ENCODE assay signal across 1 cellular context in genomic region chr3:58237940-58238681, GRCh38.
TF ChIP-seq lines count a peak whose summit lies in the region.

No MANE protein-coding gene starts in this region.

TF ChIP-seq in HepG2, 621 proteins besides CTCF, POLR2A, EP300 and RAD21 (continued from another document and continues in another):
- TF ChIP-seq, protein P1, sequence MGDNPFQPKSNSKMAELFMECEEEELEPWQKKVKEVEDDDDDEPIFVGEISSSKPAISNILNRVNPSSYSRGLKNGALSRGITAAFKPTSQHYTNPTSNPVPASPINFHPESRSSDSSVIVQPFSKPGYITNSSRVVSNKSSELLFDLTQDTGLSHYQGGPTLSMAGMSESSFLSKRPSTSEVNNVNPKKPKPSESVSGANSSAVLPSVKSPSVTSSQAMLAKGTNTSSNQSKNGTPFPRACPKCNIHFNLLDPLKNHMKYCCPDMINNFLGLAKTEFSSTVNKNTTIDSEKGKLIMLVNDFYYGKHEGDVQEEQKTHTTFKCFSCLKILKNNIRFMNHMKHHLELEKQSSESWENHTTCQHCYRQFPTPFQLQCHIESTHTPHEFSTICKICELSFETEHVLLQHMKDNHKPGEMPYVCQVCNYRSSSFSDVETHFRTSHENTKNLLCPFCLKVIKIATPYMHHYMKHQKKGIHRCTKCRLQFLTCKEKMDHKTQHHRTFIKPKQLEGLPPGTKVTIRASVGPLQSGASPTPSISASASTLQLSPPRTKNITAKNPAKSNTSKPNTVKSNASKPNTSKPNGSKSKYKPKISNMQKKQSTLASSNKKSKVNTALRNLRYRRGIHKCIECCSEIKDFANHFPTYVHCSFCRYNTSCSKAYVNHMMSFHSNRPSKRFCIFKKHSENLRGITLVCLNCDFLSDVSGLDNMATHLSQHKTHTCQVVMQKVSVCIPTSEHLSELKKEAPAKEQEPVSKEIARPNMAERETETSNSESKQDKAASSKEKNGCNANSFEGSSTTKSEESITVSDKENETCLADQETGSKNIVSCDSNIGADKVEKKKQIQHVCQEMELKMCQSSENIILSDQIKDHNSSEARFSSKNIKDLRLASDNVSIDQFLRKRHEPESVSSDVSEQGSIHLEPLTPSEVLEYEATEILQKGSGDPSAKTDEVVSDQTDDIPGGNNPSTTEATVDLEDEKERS (CRISPR knock-in tag; IDR thresholded peaks at IDR 0.05): 0 out of 2 replicates have a peak, but pooled peaks have one; percentile 49
- TF ChIP-seq SOX5 (CRISPR knock-in tag; IDR thresholded peaks at IDR 0.05; ENCODE audit: borderline replicate concordance): peak; percentile 29; the same call in 1 of the 2 replicates
- TF ChIP-seq ZNF335 (CRISPR knock-in tag; IDR thresholded peaks at IDR 0.05): no peak
- TF ChIP-seq ADNP (CRISPR knock-in tag; IDR thresholded peaks at IDR 0.05): no peak
- TF ChIP-seq HDAC1 (CRISPR knock-in tag; IDR thresholded peaks at IDR 0.05): peak; percentile 80
- peak; percentile 53; the same call in 1 of the 2 replicates for TF ChIP-seq KDM2A (CRISPR knock-in tag; IDR thresholded peaks at IDR 0.05; ENCODE audit: borderline replicate concordance, low read depth)
- no peak for TF ChIP-seq KLF6 (CRISPR knock-in tag; IDR thresholded peaks at IDR 0.05)
- TF ChIP-seq ZNF788 (CRISPR knock-in tag; IDR thresholded peaks at IDR 0.05; ENCODE audit: borderline replicate concordance): peak; percentile 38; the same call in 1 of the 2 replicates
- 0 out of 4 replicates have a peak, but pooled peaks of 1 of the 2 experiments have one; percentile 53 for TF ChIP-seq ATF4 (CRISPR knock-in tag; IDR thresholded peaks at IDR 0.05)
- TF ChIP-seq, protein P2, sequence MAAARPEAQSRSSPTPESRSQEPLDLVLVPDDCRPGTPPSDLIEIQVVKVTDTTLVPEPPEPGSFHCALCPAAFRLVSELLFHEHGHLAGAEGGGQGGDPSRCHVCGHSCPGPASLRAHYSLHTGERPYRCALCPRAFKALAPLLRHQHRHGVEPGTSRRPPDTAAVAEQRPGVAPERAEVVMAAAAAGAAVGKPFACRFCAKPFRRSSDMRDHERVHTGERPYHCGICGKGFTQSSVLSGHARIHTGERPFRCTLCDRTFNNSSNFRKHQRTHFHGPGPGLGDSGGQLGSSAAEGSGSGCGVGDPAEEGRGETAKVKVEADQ (CRISPR knock-in tag; IDR thresholded peaks at IDR 0.05; ENCODE audit: borderline replicate concordance): no peak
- no peak for TF ChIP-seq PHF5A (CRISPR knock-in tag; IDR thresholded peaks at IDR 0.05; ENCODE audit: low read depth, unreplicated experiment)
- TF ChIP-seq ZNF263 (CRISPR knock-in tag; IDR thresholded peaks at IDR 0.05): 0 out of 2 replicates have a peak, but pooled peaks have one; percentile 24
- TF ChIP-seq ZNF589 (CRISPR knock-in tag; conservative IDR thresholded peaks at IDR 0.05): 0 out of 2 replicates have a peak, but pooled peaks have one; percentile 51
- TF ChIP-seq ZFP36L1 (CRISPR knock-in tag; IDR thresholded peaks at IDR 0.05): no peak
- TF ChIP-seq, protein P3, sequence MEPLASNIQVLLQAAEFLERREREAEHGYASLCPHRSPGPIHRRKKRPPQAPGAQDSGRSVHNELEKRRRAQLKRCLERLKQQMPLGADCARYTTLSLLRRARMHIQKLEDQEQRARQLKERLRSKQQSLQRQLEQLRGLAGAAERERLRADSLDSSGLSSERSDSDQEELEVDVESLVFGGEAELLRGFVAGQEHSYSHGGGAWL (CRISPR knock-in tag; IDR thresholded peaks at IDR 0.05): peak; percentile 71
- peak; percentile 42; the same call in 1 of the 2 replicates for TF ChIP-seq HOXA5 (CRISPR knock-in tag; IDR thresholded peaks at IDR 0.05)
- TF ChIP-seq ZNF530 (CRISPR knock-in tag; IDR thresholded peaks at IDR 0.05; ENCODE audit: low read depth): no peak
- no peak for TF ChIP-seq ZFP90 (CRISPR knock-in tag; IDR thresholded peaks at IDR 0.05; ENCODE audit: borderline replicate concordance)
- TF ChIP-seq, protein P4, sequence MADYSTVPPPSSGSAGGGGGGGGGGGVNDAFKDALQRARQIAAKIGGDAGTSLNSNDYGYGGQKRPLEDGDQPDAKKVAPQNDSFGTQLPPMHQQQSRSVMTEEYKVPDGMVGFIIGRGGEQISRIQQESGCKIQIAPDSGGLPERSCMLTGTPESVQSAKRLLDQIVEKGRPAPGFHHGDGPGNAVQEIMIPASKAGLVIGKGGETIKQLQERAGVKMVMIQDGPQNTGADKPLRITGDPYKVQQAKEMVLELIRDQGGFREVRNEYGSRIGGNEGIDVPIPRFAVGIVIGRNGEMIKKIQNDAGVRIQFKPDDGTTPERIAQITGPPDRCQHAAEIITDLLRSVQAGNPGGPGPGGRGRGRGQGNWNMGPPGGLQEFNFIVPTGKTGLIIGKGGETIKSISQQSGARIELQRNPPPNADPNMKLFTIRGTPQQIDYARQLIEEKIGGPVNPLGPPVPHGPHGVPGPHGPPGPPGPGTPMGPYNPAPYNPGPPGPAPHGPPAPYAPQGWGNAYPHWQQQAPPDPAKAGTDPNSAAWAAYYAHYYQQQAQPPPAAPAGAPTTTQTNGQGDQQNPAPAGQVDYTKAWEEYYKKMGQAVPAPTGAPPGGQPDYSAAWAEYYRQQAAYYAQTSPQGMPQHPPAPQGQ (CRISPR knock-in tag; IDR thresholded peaks at IDR 0.05; ENCODE audit: borderline replicate concordance): no peak
- TF ChIP-seq HOXD1 (CRISPR knock-in tag; IDR thresholded peaks at IDR 0.05): 0 out of 2 replicates have a peak, but pooled peaks have one; percentile 20
- TF ChIP-seq, protein P5, sequence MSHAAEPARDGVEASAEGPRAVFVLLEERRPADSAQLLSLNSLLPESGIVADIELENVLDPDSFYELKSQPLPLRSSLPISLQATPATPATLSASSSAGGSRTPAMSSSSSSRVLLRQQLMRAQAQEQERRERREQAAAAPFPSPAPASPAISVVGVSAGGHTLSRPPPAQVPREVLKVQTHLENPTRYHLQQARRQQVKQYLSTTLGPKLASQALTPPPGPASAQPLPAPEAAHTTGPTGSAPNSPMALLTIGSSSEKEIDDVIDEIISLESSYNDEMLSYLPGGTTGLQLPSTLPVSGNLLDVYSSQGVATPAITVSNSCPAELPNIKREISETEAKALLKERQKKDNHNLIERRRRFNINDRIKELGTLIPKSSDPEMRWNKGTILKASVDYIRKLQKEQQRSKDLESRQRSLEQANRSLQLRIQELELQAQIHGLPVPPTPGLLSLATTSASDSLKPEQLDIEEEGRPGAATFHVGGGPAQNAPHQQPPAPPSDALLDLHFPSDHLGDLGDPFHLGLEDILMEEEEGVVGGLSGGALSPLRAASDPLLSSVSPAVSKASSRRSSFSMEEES (CRISPR knock-in tag; IDR thresholded peaks at IDR 0.05): 0 out of 2 replicates have a peak, but pooled peaks have one; percentile 25
- no peak for TF ChIP-seq ELF4 (CRISPR knock-in tag; IDR thresholded peaks at IDR 0.05; ENCODE audit: borderline replicate concordance)
- TF ChIP-seq HOXA7 (CRISPR knock-in tag; IDR thresholded peaks at IDR 0.05): no peak
- TF ChIP-seq KDM1A (CRISPR knock-in tag; IDR thresholded peaks at IDR 0.05): no peak
- TF ChIP-seq ZNF879 (CRISPR knock-in tag; IDR thresholded peaks at IDR 0.05): peak; percentile 51; the same call in 1 of the 2 replicates
- peak; percentile 36 for TF ChIP-seq ZEB1 (IDR thresholded peaks at IDR 0.05; ENCODE audit: insufficient replicate concordance, low read depth)
- no peak for TF ChIP-seq PREB (CRISPR knock-in tag; IDR thresholded peaks at IDR 0.05)
- TF ChIP-seq SALL2 (CRISPR knock-in tag; IDR thresholded peaks at IDR 0.05): peak; percentile 42
- no peak for TF ChIP-seq ZNF3 (CRISPR knock-in tag; IDR thresholded peaks at IDR 0.05)
- TF ChIP-seq, protein P6, sequence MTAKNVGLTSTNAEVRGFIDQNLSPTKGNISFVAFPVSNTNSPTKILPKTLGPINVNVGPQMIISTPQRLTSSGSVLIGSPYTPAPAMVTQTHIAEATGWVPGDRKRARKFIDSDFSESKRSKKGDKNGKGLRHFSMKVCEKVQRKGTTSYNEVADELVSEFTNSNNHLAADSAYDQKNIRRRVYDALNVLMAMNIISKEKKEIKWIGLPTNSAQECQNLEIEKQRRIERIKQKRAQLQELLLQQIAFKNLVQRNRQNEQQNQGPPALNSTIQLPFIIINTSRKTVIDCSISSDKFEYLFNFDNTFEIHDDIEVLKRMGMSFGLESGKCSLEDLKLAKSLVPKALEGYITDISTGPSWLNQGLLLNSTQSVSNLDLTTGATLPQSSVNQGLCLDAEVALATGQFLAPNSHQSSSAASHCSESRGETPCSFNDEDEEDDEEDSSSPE (CRISPR knock-in tag; IDR thresholded peaks at IDR 0.05): peak; percentile 67
- TF ChIP-seq ZNF839 (CRISPR knock-in tag; IDR thresholded peaks at IDR 0.05; ENCODE audit: borderline replicate concordance): 0 out of 2 replicates have a peak, but pooled peaks have one; percentile 29
- TF ChIP-seq TAF15 (IDR thresholded peaks at IDR 0.05; ENCODE audit: low read depth, low read length, poor library complexity, severe bottlenecking): peak; percentile 7
- TF ChIP-seq, protein P7, sequence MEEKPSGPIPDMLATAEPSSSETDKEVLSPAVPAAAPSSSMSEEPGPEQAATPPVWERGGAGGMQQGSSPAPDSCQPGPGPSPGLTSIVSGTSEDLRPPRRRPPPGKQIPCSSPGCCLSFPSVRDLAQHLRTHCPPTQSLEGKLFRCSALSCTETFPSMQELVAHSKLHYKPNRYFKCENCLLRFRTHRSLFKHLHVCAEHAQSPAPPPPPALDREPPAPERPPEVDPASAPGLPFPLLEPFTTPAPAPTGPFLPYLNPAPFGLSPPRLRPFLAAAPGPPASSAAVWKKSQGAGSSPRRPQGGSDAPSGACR (CRISPR knock-in tag; IDR thresholded peaks at IDR 0.05): peak; percentile 40; the same call in 1 of the 2 replicates
- TF ChIP-seq NCOA5 (CRISPR knock-in tag; IDR thresholded peaks at IDR 0.05): no peak
- TF ChIP-seq ZNF775 (CRISPR knock-in tag; IDR thresholded peaks at IDR 0.05; ENCODE audit: borderline replicate concordance): no peak
- peak; percentile 50 for TF ChIP-seq YEATS4 (CRISPR knock-in tag; IDR thresholded peaks at IDR 0.05; ENCODE audit: borderline replicate concordance)
- TF ChIP-seq ZNF251 (CRISPR knock-in tag; IDR thresholded peaks at IDR 0.05): no peak
- TF ChIP-seq SUZ12 (IDR thresholded peaks at IDR 0.05; ENCODE audit: low read depth, low read length): no peak
- no peak for TF ChIP-seq ZNF652 (CRISPR knock-in tag; IDR thresholded peaks at IDR 0.05; ENCODE audit: borderline replicate concordance, low read depth)
- TF ChIP-seq TBX2 (CRISPR knock-in tag; IDR thresholded peaks at IDR 0.05; ENCODE audit: borderline replicate concordance): peak; percentile 60; the same call in 1 of the 2 replicates
- TF ChIP-seq, protein P8, sequence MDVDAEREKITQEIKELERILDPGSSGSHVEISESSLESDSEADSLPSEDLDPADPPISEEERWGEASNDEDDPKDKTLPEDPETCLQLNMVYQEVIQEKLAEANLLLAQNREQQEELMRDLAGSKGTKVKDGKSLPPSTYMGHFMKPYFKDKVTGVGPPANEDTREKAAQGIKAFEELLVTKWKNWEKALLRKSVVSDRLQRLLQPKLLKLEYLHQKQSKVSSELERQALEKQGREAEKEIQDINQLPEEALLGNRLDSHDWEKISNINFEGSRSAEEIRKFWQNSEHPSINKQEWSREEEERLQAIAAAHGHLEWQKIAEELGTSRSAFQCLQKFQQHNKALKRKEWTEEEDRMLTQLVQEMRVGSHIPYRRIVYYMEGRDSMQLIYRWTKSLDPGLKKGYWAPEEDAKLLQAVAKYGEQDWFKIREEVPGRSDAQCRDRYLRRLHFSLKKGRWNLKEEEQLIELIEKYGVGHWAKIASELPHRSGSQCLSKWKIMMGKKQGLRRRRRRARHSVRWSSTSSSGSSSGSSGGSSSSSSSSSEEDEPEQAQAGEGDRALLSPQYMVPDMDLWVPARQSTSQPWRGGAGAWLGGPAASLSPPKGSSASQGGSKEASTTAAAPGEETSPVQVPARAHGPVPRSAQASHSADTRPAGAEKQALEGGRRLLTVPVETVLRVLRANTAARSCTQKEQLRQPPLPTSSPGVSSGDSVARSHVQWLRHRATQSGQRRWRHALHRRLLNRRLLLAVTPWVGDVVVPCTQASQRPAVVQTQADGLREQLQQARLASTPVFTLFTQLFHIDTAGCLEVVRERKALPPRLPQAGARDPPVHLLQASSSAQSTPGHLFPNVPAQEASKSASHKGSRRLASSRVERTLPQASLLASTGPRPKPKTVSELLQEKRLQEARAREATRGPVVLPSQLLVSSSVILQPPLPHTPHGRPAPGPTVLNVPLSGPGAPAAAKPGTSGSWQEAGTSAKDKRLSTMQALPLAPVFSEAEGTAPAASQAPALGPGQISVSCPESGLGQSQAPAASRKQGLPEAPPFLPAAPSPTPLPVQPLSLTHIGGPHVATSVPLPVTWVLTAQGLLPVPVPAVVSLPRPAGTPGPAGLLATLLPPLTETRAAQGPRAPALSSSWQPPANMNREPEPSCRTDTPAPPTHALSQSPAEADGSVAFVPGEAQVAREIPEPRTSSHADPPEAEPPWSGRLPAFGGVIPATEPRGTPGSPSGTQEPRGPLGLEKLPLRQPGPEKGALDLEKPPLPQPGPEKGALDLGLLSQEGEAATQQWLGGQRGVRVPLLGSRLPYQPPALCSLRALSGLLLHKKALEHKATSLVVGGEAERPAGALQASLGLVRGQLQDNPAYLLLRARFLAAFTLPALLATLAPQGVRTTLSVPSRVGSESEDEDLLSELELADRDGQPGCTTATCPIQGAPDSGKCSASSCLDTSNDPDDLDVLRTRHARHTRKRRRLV (CRISPR knock-in tag; IDR thresholded peaks at IDR 0.05): no peak
- TF ChIP-seq FOXJ3 (CRISPR knock-in tag; IDR thresholded peaks at IDR 0.05; ENCODE audit: borderline replicate concordance): no peak
- TF ChIP-seq ZNF317 (CRISPR knock-in tag; IDR thresholded peaks at IDR 0.05): no peak; the same call in 1 of the 2 replicates
- peak; percentile 57; the same call in 1 of the 2 replicates for TF ChIP-seq ZBTB3 (CRISPR knock-in tag; IDR thresholded peaks at IDR 0.05; ENCODE audit: borderline replicate concordance, low read depth)
- TF ChIP-seq IRF1 (CRISPR knock-in tag; IDR thresholded peaks at IDR 0.05; ENCODE audit: low read depth): no peak
- TF ChIP-seq ZNF556 (CRISPR knock-in tag; IDR thresholded peaks at IDR 0.05; ENCODE audit: borderline replicate concordance): no peak
- no peak for TF ChIP-seq ZNF570 (CRISPR knock-in tag; IDR thresholded peaks at IDR 0.05; ENCODE audit: borderline replicate concordance)
